In the genomic region with DNA sequence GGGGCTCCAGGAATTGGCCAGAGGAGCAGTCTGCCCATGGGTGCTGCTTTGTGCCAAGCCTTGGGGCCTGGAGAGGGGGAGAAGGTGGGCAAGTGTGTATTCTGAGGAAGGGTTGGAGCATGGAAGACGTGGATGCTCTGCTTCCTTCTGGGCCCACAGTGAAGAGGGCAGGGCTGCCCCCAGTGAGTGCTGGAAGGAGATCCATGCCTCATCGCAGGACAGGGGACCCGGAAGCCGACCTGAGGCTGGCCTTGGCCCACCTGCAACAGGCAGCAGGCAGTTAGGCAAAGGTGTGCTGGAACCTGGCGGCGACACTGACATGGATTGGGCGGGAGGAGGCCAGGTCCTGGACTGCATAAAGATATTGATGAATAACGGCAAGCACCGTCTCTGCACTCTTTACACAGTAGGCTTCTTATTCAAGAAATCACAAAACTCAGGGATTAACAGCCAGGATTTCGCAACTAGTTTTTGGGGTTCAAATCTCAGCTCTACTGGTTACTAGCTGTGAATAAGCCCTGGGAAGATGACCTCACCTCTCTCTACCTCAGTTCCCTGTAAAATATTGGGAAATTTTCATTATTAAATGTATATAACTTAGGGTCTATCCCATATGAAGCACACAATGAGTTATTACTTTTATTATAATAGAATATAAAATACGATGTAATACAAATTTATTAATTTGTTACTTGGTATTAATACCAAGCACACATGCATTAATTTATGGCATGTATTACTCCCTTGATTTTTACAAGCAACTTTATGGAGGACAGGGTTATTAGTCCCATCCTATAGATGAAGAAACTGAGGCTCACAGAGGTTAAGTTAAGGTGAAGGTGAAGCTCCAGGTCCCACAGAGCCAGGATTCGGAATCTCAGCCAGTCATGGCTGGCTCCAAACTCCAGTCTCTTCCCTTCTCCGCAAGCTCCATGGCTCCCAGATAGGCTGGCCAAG, we compare ENCODE assay signal across 17 cellular contexts.
A peak's percentile ranks its signal among the peaks of the same experiment; 100 is the strongest.
DNase-seq lines count a peak whose midpoint lies in the region; ATAC-seq, FAIRE-seq and TF ChIP-seq lines count a peak whose summit lies in the region.
"Had no signal": no experiment of that assay in that cellular context is flagged by ENCODE, and none has a peak within 500 bp of the region (broad histone marks: within the 10 kb centered on the region; RNA-seq: fewer than 3 reads in every experiment).

No MANE protein-coding gene starts in this region.

- no peaks in the 10 kb centered on the region for H3K27me3 Mint-ChIP-seq in Calu3 (ENCODE audit: unreplicated experiment)
- H3K27me3 Mint-ChIP-seq: activated naive CD8-positive, alpha-beta T cell treated with anti-CD3 and anti-CD28 coated beads, Interleukin-2, amount 50 U/mL, for 24 hours; activated T-cell treated with anti-CD3 and anti-CD28 coated beads, Interleukin-2, amount 50 U/mL, for 24 hours had no signal

- peak; percentile 32 for ATAC-seq in Right ventricle myocardium inferior
- peak; percentile 2 for ATAC-seq in left lung
- peak; percentile 32 for ATAC-seq in sciatic nerve
- peak; percentile 26 for ATAC-seq in aorta (ENCODE audit: low FRiP score)
- ATAC-seq: activated naive CD8-positive, alpha-beta T cell treated with anti-CD3 and anti-CD28 coated beads, Interleukin-2, amount 50 U/mL, for 24 hours had no signal

- intact Hi-C loops in Right ventricle myocardium inferior (cut with DNase I): no loop called here
- intact Hi-C loops in cardiac septum (cut with DNase I): loop anchor here (2.0 kb wide), 1 partner anchor 63 kb away; the partner anchor contains the start of gene DHRS3
- intact Hi-C loops in left lung (cut with DNase I): no loop called here
- intact Hi-C loops in sciatic nerve (cut with DNase I): no loop called here
- intact Hi-C loops in aorta (cut with DNase I): loop anchor here (5.0 kb wide), 2 partner anchors 37 to 62 kb away; partner anchors contain the start of gene DHRS3 (in 2 of the 2)
- intact Hi-C loops in Calu3 (cut with micrococcal nuclease; ENCODE audit: unreplicated experiment): no loop called here

- DNase-seq in Right ventricle myocardium inferior (ENCODE audit: missing footprints) (no peak), cardiac septum (ENCODE audit: low spot score) (no peak), left lung (peak; percentile 25 to 51), sciatic nerve (ENCODE audit: low spot score) (peak; percentile 58), aorta (peak in 1 of 2 donors; percentile 70), NOMO-1 treated with dmso at 0.1 percent for 144 hours (lab: John Stamatoyannopoulos, UW; ENCODE audit: unreplicated experiment) (no peak), D721Med (ENCODE audit: insufficient read length, low spot score) (no peak), Calu3 (no peak)
- DNase-seq: activated CD4-positive, alpha-beta T cell treated with anti-CD3 and anti-CD28 coated beads, Interleukin-2, amount 10 ng/mL, durations not matched to agents 7 days and 5 days; activated naive CD8-positive, alpha-beta T cell treated with anti-CD3 and anti-CD28 coated beads, Interleukin-2, amount 50 U/mL, for 24 hours; activated T-cell treated with anti-CD3 and anti-CD28 coated beads, Interleukin-2, amount 50 U/mL, for 24 hours; erythroblast; GF-D8; NCI-H2081 treated with DMSO at 0.1 percent for 48 hours; NCI-H748 treated with DMSO at 0.1 percent for 48 hours had no signal

- H3K27ac ChIP-seq in left lung (peak overlapping the region; percentile 45 to 82), aorta (ENCODE audit: low read depth in 1 of 2, low read length in 2 of 2) (peak overlapping the region in 1 of 2 donors; percentile 92)

- no peaks in the 10 kb centered on the region for H3K9me3 Mint-ChIP-seq in Calu3 (ENCODE audit: low read depth, unreplicated experiment)
- H3K9me3 Mint-ChIP-seq: activated CD4-positive, alpha-beta T cell treated with anti-CD3 and anti-CD28 coated beads, Interleukin-2, amount 10 ng/mL, durations not matched to agents 7 days and 5 days; activated naive CD8-positive, alpha-beta T cell treated with anti-CD3 and anti-CD28 coated beads, Interleukin-2, amount 50 U/mL, for 24 hours; activated T-cell treated with anti-CD3 and anti-CD28 coated beads, Interleukin-2, amount 50 U/mL, for 24 hours had no signal

- H3K9me3 ChIP-seq in left lung (no peaks in the 10 kb centered on the region), aorta (ENCODE audit: control insufficient read depth, low read length) (no peaks in the 10 kb centered on the region)

- H3K4me3 ChIP-seq in left lung (no peak overlapping the region), aorta (ENCODE audit: low read length in 2 of 2) (no peak overlapping the region)

- 81 to 82% methylated on average over 13 of the region's 13 CpGs for WGBS in aorta, 2 donors

- no TSS peak for BruUV-seq in Calu3 (replicated peaks; lab: Mats Ljungman, UMichigan)

- FAIRE-seq in D721Med (lab: Jason Lieb, UNC): no peak
- FAIRE-seq: colon, urothelium cell line had no signal

- H3K36me3 Mint-ChIP-seq in Calu3 (ENCODE audit: insufficient read depth, unreplicated experiment): peaks cover 11% of the 10 kb centered on the region

- CTCF ChIA-PET in Calu3 (lab: Charles Lee): no interaction called here

- H3K27me3 ChIP-seq in left lung (no peaks in the 10 kb centered on the region), aorta (ENCODE audit: control insufficient read depth in 1 of 2, insufficient read depth in 2 of 2, low read length in 1 of 2) (no peaks in the 10 kb centered on the region)

- H3K4me1 ChIP-seq in left lung (peaks cover 3 to 11% of the 10 kb centered on the region in 2 donors), aorta (ENCODE audit: control insufficient read depth in 1 of 2, insufficient read depth in 2 of 2, low read length in 2 of 2) (no peaks in the 10 kb centered on the region)

- H3K27ac Mint-ChIP-seq in Calu3 (ENCODE audit: unreplicated experiment): no peak overlapping the region
- H3K27ac Mint-ChIP-seq: activated CD4-positive, alpha-beta T cell treated with anti-CD3 and anti-CD28 coated beads, Interleukin-2, amount 10 ng/mL, durations not matched to agents 7 days and 5 days; activated naive CD8-positive, alpha-beta T cell treated with anti-CD3 and anti-CD28 coated beads, Interleukin-2, amount 50 U/mL, for 24 hours; activated T-cell treated with anti-CD3 and anti-CD28 coated beads, Interleukin-2, amount 50 U/mL, for 24 hours had no signal

- H3K4me3 Mint-ChIP-seq in Calu3 (ENCODE audit: low read depth, unreplicated experiment): no peak overlapping the region
- H3K4me3 Mint-ChIP-seq: activated CD4-positive, alpha-beta T cell treated with anti-CD3 and anti-CD28 coated beads, Interleukin-2, amount 10 ng/mL, durations not matched to agents 7 days and 5 days; activated naive CD8-positive, alpha-beta T cell treated with anti-CD3 and anti-CD28 coated beads, Interleukin-2, amount 50 U/mL, for 24 hours; activated T-cell treated with anti-CD3 and anti-CD28 coated beads, Interleukin-2, amount 50 U/mL, for 24 hours had no signal

- H3K36me3 ChIP-seq in left lung (no peaks in the 10 kb centered on the region), aorta (ENCODE audit: control insufficient read depth in 1 of 2, insufficient read depth in 2 of 2, low read length in 1 of 2) (no peaks in the 10 kb centered on the region)

- TF ChIP-seq CTCF in left lung (IDR thresholded peaks at IDR 0.05): no peak
- no peak for TF ChIP-seq CTCF in D721Med (IDR thresholded peaks at IDR 0.05; ENCODE audit: insufficient read depth, missing control alignments)
- no peak for TF ChIP-seq CTCF in Calu3 (IDR thresholded peaks at IDR 0.05; ENCODE audit: unreplicated experiment)

- peaks cover 10% of the 10 kb centered on the region for H3K4me1 Mint-ChIP-seq in Calu3 (ENCODE audit: low read depth, unreplicated experiment)
- H3K4me1 Mint-ChIP-seq: activated CD4-positive, alpha-beta T cell treated with anti-CD3 and anti-CD28 coated beads, Interleukin-2, amount 10 ng/mL, durations not matched to agents 7 days and 5 days had no signal

Comparison
In these comparisons a context has a peak if more than half of its experiments do, and no peak if none do; other contexts are left out.
1. intact Hi-C loops: an anchor here in cardiac septum (2.0 kb wide) and aorta (5.0 kb wide); none called in Right ventricle myocardium inferior, left lung, sciatic nerve and Calu3.
2. DNase-seq: peak in left lung (2 of 2) and sciatic nerve (single experiment); none in Right ventricle myocardium inferior (single experiment), cardiac septum (single experiment), NOMO-1 treated with dmso at 0.1 percent for 144 hours (single experiment), D721Med (single experiment) and Calu3 (single experiment).
3. Peak in every context shown above with its lines, with median percentiles within 50 percentile points of each other: ATAC-seq.